9 cellular contexts compared by ENCODE assay signal in the genomic region with DNA sequence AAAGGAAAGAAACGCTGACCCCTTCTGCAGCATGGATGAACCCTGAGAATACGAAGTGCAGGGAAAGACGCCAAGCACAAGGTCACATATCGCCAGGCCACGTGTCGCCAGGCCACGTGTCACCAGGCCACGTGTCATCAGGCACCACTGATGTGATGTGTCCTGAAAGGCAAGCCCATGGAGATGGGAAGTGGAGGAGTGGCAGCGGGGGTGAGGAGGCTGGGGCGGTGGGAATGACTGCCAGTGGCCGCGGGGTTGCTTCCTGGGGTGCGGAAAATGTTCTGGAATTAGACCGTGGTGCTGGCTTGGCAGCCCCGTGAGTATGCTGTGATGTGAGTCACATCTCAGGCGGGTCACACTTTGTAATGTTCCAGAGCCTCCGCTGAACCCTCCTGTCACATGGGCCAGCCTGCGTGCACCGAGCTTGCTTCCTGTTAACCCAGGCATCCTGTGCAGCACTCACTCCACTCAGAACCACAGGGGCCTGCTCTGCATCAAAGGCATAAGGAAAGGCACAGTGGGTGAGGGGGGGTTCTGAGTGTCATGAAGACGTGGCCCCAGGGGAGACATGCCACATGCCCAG. TPM values are rescaled to one million over a fixed set of nuclear protein-coding genes. Genes with fewer than 3 reads are reported as not detected.
DNase-seq lines count a peak whose midpoint lies in the region; ATAC-seq and TF ChIP-seq lines count a peak whose summit lies in the region.
"Had no signal": no experiment of that assay in that cellular context is flagged by ENCODE, and none has a peak within 500 bp of the region (broad histone marks: within the 10 kb centered on the region; RNA-seq: fewer than 3 reads in every experiment).

No MANE protein-coding gene starts in this region.

- peak; percentile 18 for DNase-seq in H9
- no peak for DNase-seq in activated T-cell treated with anti-CD3 and anti-CD28 coated beads, Interleukin-2, amount 50 U/mL, for 4 hours
- DNase-seq in fibroblast of villous mesenchyme (ENCODE audit: low read depth) = peak; percentile 11
- no peak for DNase-seq in HAP-1 (ENCODE audit: low spot score in 2 of 2)
- DNase-seq in NCI-H446 (lab: John Stamatoyannopoulos, UW) = no peak
- DNase-seq: EL had no signal

- H3K4me1 Mint-ChIP-seq in H9 = peaks cover 4 to 17% of the 10 kb centered on the region in 2 experiments; a peak in 3 of 4 replicates
- H3K4me1 Mint-ChIP-seq in activated T-cell treated with anti-CD3 and anti-CD28 coated beads, Interleukin-2, amount 50 U/mL, for 4 hours (ENCODE audit: low read depth) = peaks cover 23% of the 10 kb centered on the region

- H3K23ac ChIP-seq in H9 (ENCODE audit: insufficient read length, low read depth, low read length) = no peak overlapping the region

- H3K4me1 ChIP-seq in H9 (ENCODE audit: insufficient read depth, low read length) (no peaks in the 10 kb centered on the region), skeletal muscle satellite cell (ENCODE audit: control insufficient read depth, insufficient read depth, low read length) (peaks cover 13% of the 10 kb centered on the region), HAP-1 (no peaks in the 10 kb centered on the region)

- H4K8ac ChIP-seq in H9 (replicated peaks; ENCODE audit: insufficient read length, low read depth, low read length) = no peak overlapping the region

- H2BK20ac ChIP-seq in H9 (ENCODE audit: low read depth, low read length, poor library complexity, severe bottlenecking) = no peak overlapping the region

- H3K56ac ChIP-seq in H9 (ENCODE audit: insufficient read length, low read depth, low read length) = no peak overlapping the region

- H3K27me3 ChIP-seq in H9 (ENCODE audit: insufficient read depth, low read length) = no peaks in the 10 kb centered on the region
- no peaks in the 10 kb centered on the region for H3K27me3 ChIP-seq in skeletal muscle satellite cell (ENCODE audit: control insufficient read depth, insufficient read depth, low read length)
- H3K27me3 ChIP-seq in HAP-1 (ENCODE audit: low read depth) = no peaks in the 10 kb centered on the region

- H3K36me3 ChIP-seq in skeletal muscle satellite cell (ENCODE audit: insufficient read depth, low read length) = peaks cover 31% of the 10 kb centered on the region
- H3K36me3 ChIP-seq in HAP-1 (replicated peaks) = peaks cover 14% of the 10 kb centered on the region

- H3K14ac ChIP-seq in H9 (ENCODE audit: insufficient read depth, low read length) = no peak overlapping the region

- WGBS in H9 (ENCODE audit: extremely low coverage, insufficient read length, low lambda C conversion rate) = no CpG with 5 or more reads among the region's 20 CpGs

- H3K9ac ChIP-seq in H9 (ENCODE audit: extremely low read depth, insufficient read length, low read length) (no peak overlapping the region), skeletal muscle satellite cell (ENCODE audit: low read depth, low read length) (no peak overlapping the region)

- TF ChIP-seq CTCF in H9 (conservative IDR thresholded peaks at IDR 0.05) (no peak), fibroblast of villous mesenchyme (IDR thresholded peaks at IDR 0.05; ENCODE audit: insufficient read depth, low read depth, low read length) (no peak)

- H2BK15ac ChIP-seq in H9 (ENCODE audit: low read depth, low read length) = no peak overlapping the region

- H3K4me3 Mint-ChIP-seq in H9 = no peak overlapping the region
- H3K4me3 Mint-ChIP-seq in activated T-cell treated with anti-CD3 and anti-CD28 coated beads, Interleukin-2, amount 50 U/mL, for 4 hours = no peak overlapping the region

- no peaks in the 10 kb centered on the region for H3K23me2 ChIP-seq in H9 (ENCODE audit: insufficient read length, low read depth, low read length, poor library complexity, severe bottlenecking)

- no peaks in the 10 kb centered on the region for H3K79me2 ChIP-seq in H9 (ENCODE audit: insufficient read depth, low read length)

- H3K4me2 ChIP-seq in H9 (ENCODE audit: insufficient read depth, insufficient read length, low read length) (no peak overlapping the region), skeletal muscle satellite cell (ENCODE audit: low read length) (peak overlapping the region; percentile 53)

- no peak overlapping the region for H2AFZ ChIP-seq in H9 (ENCODE audit: low read length)

- no peak overlapping the region for H2BK120ac ChIP-seq in H9 (ENCODE audit: low read depth, low read length, poor library complexity, severe bottlenecking)

- no peak overlapping the region for H2AK5ac ChIP-seq in H9 (ENCODE audit: insufficient read length, low read length)

- no peak overlapping the region for H3K4ac ChIP-seq in H9 (ENCODE audit: low read depth, low read length)

- no peaks in the 10 kb centered on the region for H3K79me1 ChIP-seq in H9 (ENCODE audit: insufficient read depth, low read depth, low read length, poor library complexity, severe bottlenecking)

- H3T11ph ChIP-seq in H9 (ENCODE audit: low read length) = no peak overlapping the region

- H2BK5ac ChIP-seq in H9 (ENCODE audit: insufficient read length, low read length) = no peak overlapping the region

- no peaks in the 10 kb centered on the region for H4K20me1 ChIP-seq in H9 (ENCODE audit: control insufficient read depth, insufficient read depth, insufficient read length)

- H3K4me3 ChIP-seq in fibroblast of villous mesenchyme (ENCODE audit: low read depth, low read length) (no peak overlapping the region), skeletal muscle satellite cell (ENCODE audit: low read length) (no peak overlapping the region), HAP-1 (no peak overlapping the region)

- H3K27me3 Mint-ChIP-seq in H9 (ENCODE audit: low read depth) = peaks cover 11% of the 10 kb centered on the region
- no peaks in the 10 kb centered on the region for H3K27me3 Mint-ChIP-seq in activated T-cell treated with anti-CD3 and anti-CD28 coated beads, Interleukin-2, amount 50 U/mL, for 4 hours (ENCODE audit: low read depth)

- in situ Hi-C loops in HAP-1 (cut with MboI; ENCODE audit: low sequenced_read_pairs) = no loop called here

- no peak overlapping the region for H4K5ac ChIP-seq in H9 (ENCODE audit: insufficient read length, low read depth, low read length)

- no peak overlapping the region for H3K27ac Mint-ChIP-seq in H9

- peaks cover 0 to 23% (median 7%) of the 10 kb centered on the region in 3 experiments; a peak in 4 of 7 replicates for H3K36me3 Mint-ChIP-seq in H9 (ENCODE audit: insufficient read depth in 1 of 3, low read depth in 3 of 3)
- H3K36me3 Mint-ChIP-seq in activated T-cell treated with anti-CD3 and anti-CD28 coated beads, Interleukin-2, amount 50 U/mL, for 4 hours (ENCODE audit: insufficient read depth) = peaks cover 27% of the 10 kb centered on the region

- no peak overlapping the region for H3K27ac ChIP-seq in H9 (ENCODE audit: insufficient read length, low read depth, low read length)

- H3K9me3 ChIP-seq in H9 (ENCODE audit: control insufficient read depth, low read depth, low read length) = no peaks in the 10 kb centered on the region
- H3K9me3 ChIP-seq in skeletal muscle satellite cell (replicated peaks; ENCODE audit: low read length) = no peaks in the 10 kb centered on the region
- H3K9me3 ChIP-seq in HAP-1 = no peaks in the 10 kb centered on the region

- no peak overlapping the region for H4K91ac ChIP-seq in H9 (ENCODE audit: insufficient read length, low read depth, low read length)

- no peak overlapping the region for H3K18ac ChIP-seq in H9 (ENCODE audit: insufficient read length, low read depth, low read length)

- H2BK12ac ChIP-seq in H9 (ENCODE audit: insufficient read length, low read depth, low read length) = no peak overlapping the region

- ATAC-seq in activated T-cell treated with anti-CD3 and anti-CD28 coated beads, Interleukin-2, amount 50 U/mL, for 4 hours = peak; percentile 69 to 77
- no peak for ATAC-seq in HG02981 (IDR thresholded peaks at IDR 0.05; ENCODE audit: unreplicated experiment)
- no peak for ATAC-seq in GM18498 (IDR thresholded peaks at IDR 0.05; ENCODE audit: unreplicated experiment)

- H3K9me3 Mint-ChIP-seq in H9 = peaks cover 0 to 4% of the 10 kb centered on the region in 2 experiments; a peak in 1 of 5 replicates
- H3K9me3 Mint-ChIP-seq in activated T-cell treated with anti-CD3 and anti-CD28 coated beads, Interleukin-2, amount 50 U/mL, for 4 hours = no peaks in the 10 kb centered on the region

RNA-seq across cellular contexts. Expression of gene SLC66A2, which starts 39.0 kb away (rescaled TPM):
- total RNA-seq in H9 (2021) (10.3 and 13.0 TPM in 2 replicates), fibroblast of villous mesenchyme (23.3 and 28.3 TPM in 2 replicates)
- 10 to 100 TPM; 33.7 to 38.7 (median 34.8) TPM for total RNA-seq in activated T-cell treated with anti-CD3 and anti-CD28 coated beads, Interleukin-2, amount 50 U/mL, for 4 hours
- total RNA-seq in skeletal muscle satellite cell (2012; rRNA removed) = 30.4 and 32.7 TPM in 2 replicates

RNA-seq across cellular contexts. Expression of gene HSBP1L1, which starts 51.9 kb away (rescaled TPM):
- total RNA-seq in H9 (2021) (0.46 TPM in 1 of 2 replicates, not detected in the other), fibroblast of villous mesenchyme (13.5 and 22.0 TPM in 2 replicates)
- total RNA-seq in activated T-cell treated with anti-CD3 and anti-CD28 coated beads, Interleukin-2, amount 50 U/mL, for 4 hours = 1 to 10 TPM; 1.5 to 4.8 (median 2.2) TPM
- total RNA-seq in skeletal muscle satellite cell (2012; rRNA removed) = 3.5 and 3.8 TPM in 2 replicates

Comparison
In these comparisons a context has a peak if more than half of its experiments do, and no peak if none do; other contexts are left out.
1. DNase-seq: peak in H9 (single experiment) and fibroblast of villous mesenchyme (single experiment); none in activated T-cell treated with anti-CD3 and anti-CD28 coated beads, Interleukin-2, amount 50 U/mL, for 4 hours (single experiment), HAP-1 (0 of 2) and NCI-H446 (0 of 2).
2. ATAC-seq: peak in activated T-cell treated with anti-CD3 and anti-CD28 coated beads, Interleukin-2, amount 50 U/mL, for 4 hours (2 of 2); none in HG02981 (single experiment) and GM18498 (single experiment).